8 cellular contexts compared by ENCODE assay signal in the genomic region with DNA sequence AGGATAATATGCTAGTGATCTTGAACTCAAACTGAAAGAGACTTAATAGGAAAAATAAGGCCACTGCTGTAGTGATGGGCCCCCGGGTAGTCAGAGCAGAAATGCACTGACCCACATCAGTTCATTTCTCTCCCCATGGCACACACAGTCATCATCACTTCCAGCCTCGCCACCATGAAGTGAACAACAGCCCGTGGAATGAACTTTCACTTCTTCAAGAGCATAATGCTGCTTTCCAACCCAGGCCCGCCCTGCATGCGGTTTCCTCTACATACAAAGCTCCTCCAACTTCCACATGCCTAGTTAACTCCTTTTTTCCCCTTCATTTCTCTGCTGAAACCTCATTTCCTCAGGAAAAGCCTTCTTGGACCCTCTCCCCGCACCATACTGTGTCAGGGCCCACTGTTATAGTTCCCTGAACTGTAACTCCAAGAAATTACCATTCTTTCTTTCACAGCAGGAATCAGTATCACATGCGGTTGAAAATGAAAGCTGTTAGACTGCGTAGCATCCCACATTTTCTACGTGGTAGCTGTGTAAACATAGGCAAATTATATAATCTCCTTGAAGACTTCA.
DNase-seq lines count a peak whose midpoint lies in the region; ATAC-seq and TF ChIP-seq lines count a peak whose summit lies in the region.

No MANE protein-coding gene starts in this region.

- H3K27me3 Mint-ChIP-seq in CD4-positive, alpha-beta memory T cell = no peaks in the 10 kb centered on the region

- POLR2A ChIA-PET in CD4-positive, alpha-beta memory T cell (lab: Charles Lee; ENCODE audit: partially characterized antibody) = interaction anchor here (0.7 to 1.8 kb wide), 6 partner anchors 8 to 185 kb away, joined by 3 to 8 read pairs (median 4); partner anchors contain the start of genes MMD and PCTP

- intact Hi-C loops in CD4-positive, alpha-beta memory T cell (cut with micrococcal nuclease) = loop anchor here (1.0 to 10.0 kb wide), 2 partner anchors 141 to 152 kb away; partner anchors contain the start of gene MMD

- peak overlapping the region; percentile 85 for H3K4me2 ChIP-seq in fibroblast of lung (ENCODE audit: extremely low read depth, insufficient read depth, low read length)

- peak overlapping the region; percentile 47 for H3K27ac ChIP-seq in CD4-positive, alpha-beta memory T cell (ENCODE audit: low read depth, low read length)
- H3K27ac ChIP-seq in HL-60 (replicated peaks) = peak overlapping the region; percentile 45
- peak overlapping the region; percentile 82 for H3K27ac ChIP-seq in fibroblast of lung (ENCODE audit: insufficient read depth, low read length)
- H3K27ac ChIP-seq in rectal smooth muscle tissue (ENCODE audit: low read depth, low read length) = peak overlapping the region; percentile 85

- peak overlapping the region; percentile 55 to 57 for H3K4me3 ChIP-seq in CD4-positive, alpha-beta memory T cell (ENCODE audit: low read length in 2 of 2)
- no peak overlapping the region for H3K4me3 ChIP-seq in HL-60 (replicated peaks; ENCODE audit: insufficient read depth, low read length)
- peak overlapping the region in 3 of 4 experiments; percentile 0 to 49 (median 23) for H3K4me3 ChIP-seq in fibroblast of lung (replicated peaks in 1 of 4; ENCODE audit: control extremely low read depth in 1 of 4, insufficient read depth in 1 of 4, low read depth in 3 of 4, low read length in 4 of 4)
- peak overlapping the region; percentile 57 for H3K4me3 ChIP-seq in rectal smooth muscle tissue (ENCODE audit: low read length)

- H3K4me3 Mint-ChIP-seq in CD4-positive, alpha-beta memory T cell = no peak overlapping the region

- H3K4me1 Mint-ChIP-seq in CD4-positive, alpha-beta memory T cell = peaks cover 8 to 14% (median 9%) of the 10 kb centered on the region in 4 donors

- ATAC-seq in GM21367 (IDR thresholded peaks at IDR 0.05; ENCODE audit: unreplicated experiment) = peak; percentile 54

- H4K20me1 ChIP-seq in fibroblast of lung (ENCODE audit: control insufficient read depth, extremely low read depth, insufficient read depth, low read length) = no peaks in the 10 kb centered on the region

- no peaks in the 10 kb centered on the region for H3K36me3 Mint-ChIP-seq in CD4-positive, alpha-beta memory T cell

- no peaks in the 10 kb centered on the region for H3K9me3 Mint-ChIP-seq in CD4-positive, alpha-beta memory T cell

- no peaks in the 10 kb centered on the region for H3K9me3 ChIP-seq in CD4-positive, alpha-beta memory T cell (ENCODE audit: control insufficient read depth in 1 of 2, low read length in 2 of 2)
- no peaks in the 10 kb centered on the region for H3K9me3 ChIP-seq in fibroblast of lung (ENCODE audit: control insufficient read depth, insufficient read depth, low read depth, low read length)

- H3K36me3 ChIP-seq in CD4-positive, alpha-beta memory T cell (ENCODE audit: insufficient read depth, low read length) = no peaks in the 10 kb centered on the region
- H3K36me3 ChIP-seq in fibroblast of lung (ENCODE audit: control insufficient read depth, insufficient read depth, low read length) = no peaks in the 10 kb centered on the region
- no peaks in the 10 kb centered on the region for H3K36me3 ChIP-seq in rectal smooth muscle tissue (ENCODE audit: control insufficient read depth, insufficient read depth, low read length)

- H3K4me1 ChIP-seq in CD4-positive, alpha-beta memory T cell (ENCODE audit: insufficient read depth, low read length) = peaks cover 30% of the 10 kb centered on the region
- H3K4me1 ChIP-seq in fibroblast of lung (ENCODE audit: control insufficient read depth, extremely low read depth, insufficient read depth, low read length) (peaks cover 10% of the 10 kb centered on the region), rectal smooth muscle tissue (ENCODE audit: control insufficient read depth, insufficient read depth, low read length) (peaks cover 10% of the 10 kb centered on the region)

- CTCF ChIA-PET in CD4-positive, alpha-beta memory T cell (lab: Charles Lee; ENCODE audit: partially characterized antibody) = interaction anchor here (1.3 to 2.4 kb wide), 5 partner anchors 14 to 174 kb away, joined by 3 to 10 read pairs (median 4); partner anchors contain the start of gene PCTP

- no peaks in the 10 kb centered on the region for H3K27me3 ChIP-seq in CD4-positive, alpha-beta memory T cell (ENCODE audit: insufficient read depth, low read length)
- no peaks in the 10 kb centered on the region for H3K27me3 ChIP-seq in HL-60 (ENCODE audit: insufficient read depth, poor library complexity, severe bottlenecking)
- no peaks in the 10 kb centered on the region for H3K27me3 ChIP-seq in fibroblast of lung (ENCODE audit: control insufficient read depth, insufficient read depth, low read length)
- H3K27me3 ChIP-seq in rectal smooth muscle tissue (ENCODE audit: control insufficient read depth, insufficient read depth, low read length) = no peaks in the 10 kb centered on the region

- no peaks in the 10 kb centered on the region for H3K79me2 ChIP-seq in fibroblast of lung (ENCODE audit: control insufficient read depth, insufficient read depth, low read length)

- TF ChIP-seq CTCF in HL-60 (IDR thresholded peaks at IDR 0.05; ENCODE audit: insufficient read depth, low read length) = no peak
- no peak for TF ChIP-seq CTCF in fibroblast of lung (conservative IDR thresholded peaks at IDR 0.05 in 1 of 2, IDR thresholded peaks at IDR 0.05 in 1 of 2; ENCODE audit: low read depth in 1 of 2, low read length in 2 of 2)

- peak overlapping the region; percentile 81 for H2AFZ ChIP-seq in fibroblast of lung (ENCODE audit: low read length)

- H3K9ac ChIP-seq in fibroblast of lung (ENCODE audit: insufficient read depth, low read length) = peak overlapping the region; percentile 61
- no peak overlapping the region for H3K9ac ChIP-seq in rectal smooth muscle tissue (ENCODE audit: low read length)

- DNase-seq in CD4-positive, alpha-beta memory T cell = peak; percentile 48 to 67 (median 54)
- DNase-seq in HL-60 (ENCODE audit: low read depth in 1 of 2, low spot score in 1 of 2) (peak in 1 of 2 experiments; percentile 14), fibroblast of lung (ENCODE audit: low read depth in 2 of 2) (peak; percentile 77 to 84), NCI-H524 treated with DMSO at 0.1 percent for 48 hours (lab: John Stamatoyannopoulos, UW) (no peak), cerebellar cortex (ENCODE audit: low spot score) (no peak)
- DNase-seq in activated CD4-positive, alpha-beta T cell treated with anti-CD3 and anti-CD28 coated beads, Interleukin-2, amount 50 U/mL, for 1 hour = peak; percentile 18

- no peak overlapping the region for H3K27ac Mint-ChIP-seq in CD4-positive, alpha-beta memory T cell

Comparison
In these comparisons a context has a peak if more than half of its experiments do, and no peak if none do; other contexts are left out.
1. DNase-seq: peak in CD4-positive, alpha-beta memory T cell (5 of 5), activated CD4-positive, alpha-beta T cell treated with anti-CD3 and anti-CD28 coated beads, Interleukin-2, amount 50 U/mL, for 1 hour (single experiment) and fibroblast of lung (2 of 2); none in NCI-H524 treated with DMSO at 0.1 percent for 48 hours (single experiment) and cerebellar cortex (single experiment).
2. Peak in every context shown above with its lines, with median percentiles within 50 percentile points of each other: H3K27ac ChIP-seq.